ENCODE assay signal across 8 cellular contexts in genomic region chr17:63600569-63601438, GRCh38. TPM values are rescaled to one million over a fixed set of nuclear protein-coding genes. Genes with fewer than 3 reads are reported as not detected.
A peak's percentile ranks its signal among the peaks of the same experiment; 100 is the strongest.
DNase-seq lines count a peak whose midpoint lies in the region; ATAC-seq and TF ChIP-seq lines count a peak whose summit lies in the region.

Gene TACO1, plus strand, starts transcription at chr17:63600895. Its CDS starts 189 bp downstream, at chr17:63601084.

- peak within 1 kb of the TSS; percentile 94 for H3K4me3 Mint-ChIP-seq in T-helper 17 cell

- peaks cover 0 to 16% of the 10 kb centered on the region in 2 donors for H3K4me1 ChIP-seq in right atrium auricular region
- no peaks in the 10 kb centered on the region for H3K4me1 ChIP-seq in prostate gland (replicated peaks)

- 1% methylated on average over 44 of the region's 61 CpGs for WGBS in prostate gland

- peaks cover 8% of the 10 kb centered on the region for H3K36me3 Mint-ChIP-seq in T-helper 17 cell (ENCODE audit: low read depth)

- TF ChIP-seq POLR2A in GM15510 (IDR thresholded peaks at IDR 0.05; ENCODE audit: borderline replicate concordance, extremely low read depth, insufficient read length) (peak; percentile 80), prostate gland (IDR thresholded peaks at IDR 0.05) (no peak)

- intact Hi-C loops in prostate gland (cut with DNase I): no loop called here

- H3K4me3 ChIP-seq in right atrium auricular region (peak within 1 kb of the TSS; percentile 95 to 99), prostate gland (peak within 1 kb of the TSS; percentile 64 to 91)

- H3K36me3 ChIP-seq in right atrium auricular region (peaks cover 19% of the 10 kb centered on the region), prostate gland (no peaks in the 10 kb centered on the region)

- no peaks in the 10 kb centered on the region for H3K27me3 ChIP-seq in right atrium auricular region
- H3K27me3 ChIP-seq in prostate gland (replicated peaks; ENCODE audit: insufficient read depth): no peaks in the 10 kb centered on the region

- TF ChIP-seq CTCF in right atrium auricular region (IDR thresholded peaks at IDR 0.05) (no peak), prostate gland (IDR thresholded peaks at IDR 0.05) (no peak)

- peak; percentile 66 for DNase-seq in NCI-H1694 treated with DMSO at 0.1 percent for 48 hours (lab: John Stamatoyannopoulos, UW)
- DNase-seq in T-helper 17 cell: peak; percentile 52 to 65 (median 52)
- peak in 55 of 56 donors; percentile 37 to 84 (median 69) for DNase-seq in amygdala (lab: John Stamatoyannopoulos, UW)
- DNase-seq in right atrium auricular region (ENCODE audit: low spot score): peak; percentile 83
- DNase-seq in prostate gland (ENCODE audit: low spot score): peak; percentile 55
- peak; percentile 87 for DNase-seq in ureter (ENCODE audit: low spot score)

- no peaks in the 10 kb centered on the region for H3K27me3 Mint-ChIP-seq in T-helper 17 cell

- H3K27ac ChIP-seq in right atrium auricular region: peak within 1 kb of the TSS; percentile 84 to 92
- peak within 1 kb of the TSS; percentile 75 to 83 for H3K27ac ChIP-seq in prostate gland

- H3K4me1 Mint-ChIP-seq in T-helper 17 cell: peaks cover 30% of the 10 kb centered on the region

- ATAC-seq in HG02870 (IDR thresholded peaks at IDR 0.05; ENCODE audit: unreplicated experiment) (peak; percentile 85), T-helper 17 cell (peak; percentile 90)

- H3K9me3 ChIP-seq in T-helper 17 cell (ENCODE audit: control insufficient read depth, low read length, poor library complexity, severe bottlenecking) (no peaks in the 10 kb centered on the region), right atrium auricular region (no peaks in the 10 kb centered on the region), prostate gland (no peaks in the 10 kb centered on the region)

- peak within 1 kb of the TSS; percentile 93 for H3K27ac Mint-ChIP-seq in T-helper 17 cell

RNA-seq across cellular contexts. Expression of gene TACO1, which starts in this region (rescaled TPM):
- total RNA-seq in T-helper 17 cell: 10 to 100 TPM; 11.0 to 11.8 TPM
- total RNA-seq in right atrium auricular region: 10 to 100 TPM; 18.2 to 27.7 TPM
- 10 to 100 TPM; 12.8 to 17.4 TPM for total RNA-seq in prostate gland
- total RNA-seq in ureter: 17.5 TPM

Comparison
In these comparisons a context has a peak if more than half of its experiments do, and no peak if none do; other contexts are left out.
1. Peak in every context shown above with its lines: DNase-seq, ATAC-seq, H3K4me3 ChIP-seq and H3K27ac ChIP-seq.